In genomic region chr7:73557108-73557396, GRCh38 we compare ENCODE assay signal across 1 cellular context.
TF ChIP-seq lines count a peak whose summit lies in the region.

No MANE protein-coding gene starts in this region.

TF ChIP-seq in HepG2, 621 proteins besides CTCF, POLR2A, EP300 and RAD21 (continued from another document and continues in another):
- TF ChIP-seq TERF1 (CRISPR knock-in tag; IDR thresholded peaks at IDR 0.05): no peak
- TF ChIP-seq, protein P1, sequence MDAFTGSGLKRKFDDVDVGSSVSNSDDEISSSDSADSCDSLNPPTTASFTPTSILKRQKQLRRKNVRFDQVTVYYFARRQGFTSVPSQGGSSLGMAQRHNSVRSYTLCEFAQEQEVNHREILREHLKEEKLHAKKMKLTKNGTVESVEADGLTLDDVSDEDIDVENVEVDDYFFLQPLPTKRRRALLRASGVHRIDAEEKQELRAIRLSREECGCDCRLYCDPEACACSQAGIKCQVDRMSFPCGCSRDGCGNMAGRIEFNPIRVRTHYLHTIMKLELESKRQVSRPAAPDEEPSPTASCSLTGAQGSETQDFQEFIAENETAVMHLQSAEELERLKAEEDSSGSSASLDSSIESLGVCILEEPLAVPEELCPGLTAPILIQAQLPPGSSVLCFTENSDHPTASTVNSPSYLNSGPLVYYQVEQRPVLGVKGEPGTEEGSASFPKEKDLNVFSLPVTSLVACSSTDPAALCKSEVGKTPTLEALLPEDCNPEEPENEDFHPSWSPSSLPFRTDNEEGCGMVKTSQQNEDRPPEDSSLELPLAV (CRISPR knock-in tag; conservative IDR thresholded peaks at IDR 0.05; ENCODE audit: low read depth): no peak
- 0 out of 2 replicates have a peak, but pooled peaks have one; percentile 11 for TF ChIP-seq ZNF713 (CRISPR knock-in tag; IDR thresholded peaks at IDR 0.05)
- TF ChIP-seq, protein P2, sequence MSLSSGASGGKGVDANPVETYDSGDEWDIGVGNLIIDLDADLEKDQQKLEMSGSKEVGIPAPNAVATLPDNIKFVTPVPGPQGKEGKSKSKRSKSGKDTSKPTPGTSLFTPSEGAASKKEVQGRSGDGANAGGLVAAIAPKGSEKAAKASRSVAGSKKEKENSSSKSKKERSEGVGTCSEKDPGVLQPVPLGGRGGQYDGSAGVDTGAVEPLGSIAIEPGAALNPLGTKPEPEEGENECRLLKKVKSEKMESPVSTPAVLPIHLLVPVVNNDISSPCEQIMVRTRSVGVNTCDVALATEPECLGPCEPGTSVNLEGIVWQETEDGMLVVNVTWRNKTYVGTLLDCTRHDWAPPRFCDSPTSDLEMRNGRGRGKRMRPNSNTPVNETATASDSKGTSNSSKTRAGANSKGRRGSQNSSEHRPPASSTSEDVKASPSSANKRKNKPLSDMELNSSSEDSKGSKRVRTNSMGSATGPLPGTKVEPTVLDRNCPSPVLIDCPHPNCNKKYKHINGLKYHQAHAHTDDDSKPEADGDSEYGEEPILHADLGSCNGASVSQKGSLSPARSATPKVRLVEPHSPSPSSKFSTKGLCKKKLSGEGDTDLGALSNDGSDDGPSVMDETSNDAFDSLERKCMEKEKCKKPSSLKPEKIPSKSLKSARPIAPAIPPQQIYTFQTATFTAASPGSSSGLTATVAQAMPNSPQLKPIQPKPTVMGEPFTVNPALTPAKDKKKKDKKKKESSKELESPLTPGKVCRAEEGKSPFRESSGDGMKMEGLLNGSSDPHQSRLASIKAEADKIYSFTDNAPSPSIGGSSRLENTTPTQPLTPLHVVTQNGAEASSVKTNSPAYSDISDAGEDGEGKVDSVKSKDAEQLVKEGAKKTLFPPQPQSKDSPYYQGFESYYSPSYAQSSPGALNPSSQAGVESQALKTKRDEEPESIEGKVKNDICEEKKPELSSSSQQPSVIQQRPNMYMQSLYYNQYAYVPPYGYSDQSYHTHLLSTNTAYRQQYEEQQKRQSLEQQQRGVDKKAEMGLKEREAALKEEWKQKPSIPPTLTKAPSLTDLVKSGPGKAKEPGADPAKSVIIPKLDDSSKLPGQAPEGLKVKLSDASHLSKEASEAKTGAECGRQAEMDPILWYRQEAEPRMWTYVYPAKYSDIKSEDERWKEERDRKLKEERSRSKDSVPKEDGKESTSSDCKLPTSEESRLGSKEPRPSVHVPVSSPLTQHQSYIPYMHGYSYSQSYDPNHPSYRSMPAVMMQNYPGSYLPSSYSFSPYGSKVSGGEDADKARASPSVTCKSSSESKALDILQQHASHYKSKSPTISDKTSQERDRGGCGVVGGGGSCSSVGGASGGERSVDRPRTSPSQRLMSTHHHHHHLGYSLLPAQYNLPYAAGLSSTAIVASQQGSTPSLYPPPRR (CRISPR knock-in tag; IDR thresholded peaks at IDR 0.05; ENCODE audit: borderline replicate concordance): no peak
- no peak for TF ChIP-seq AGO2 (optimal IDR thresholded peaks at IDR 0.05; ENCODE audit: low read depth, low read length)
- no peak for TF ChIP-seq TEF (CRISPR knock-in tag; IDR thresholded peaks at IDR 0.05)
- no peak; the same call in 1 of the 2 replicates for TF ChIP-seq BRD4 (CRISPR knock-in tag; IDR thresholded peaks at IDR 0.05)
- TF ChIP-seq NFE2L2 (IDR thresholded peaks at IDR 0.05; ENCODE audit: low read length): no peak
- no peak for TF ChIP-seq ZFP90 (CRISPR knock-in tag; IDR thresholded peaks at IDR 0.05; ENCODE audit: borderline replicate concordance)
- 0 out of 2 replicates have a peak, but pooled peaks have one; percentile 38 for TF ChIP-seq CREB1 (IDR thresholded peaks at IDR 0.05)
- no peak for TF ChIP-seq CREB1 (CRISPR knock-in tag; IDR thresholded peaks at IDR 0.05)
- no peak for TF ChIP-seq ZNF280D (CRISPR knock-in tag; IDR thresholded peaks at IDR 0.05)
- TF ChIP-seq ZNF510 (CRISPR knock-in tag; IDR thresholded peaks at IDR 0.05; ENCODE audit: low read depth): no peak
- no peak for TF ChIP-seq ZNF605 (CRISPR knock-in tag; IDR thresholded peaks at IDR 0.05)
- no peak for TF ChIP-seq U2AF2 (IDR thresholded peaks at IDR 0.05; ENCODE audit: low read depth, low read length)
- TF ChIP-seq NR2F2 (IDR thresholded peaks at IDR 0.05; ENCODE audit: borderline replicate concordance, low read depth): no peak; the same call in 1 of the 2 replicates
- peak; percentile 74 for TF ChIP-seq SP4 (CRISPR knock-in tag; IDR thresholded peaks at IDR 0.05)
- no peak for TF ChIP-seq ZSCAN20 (CRISPR knock-in tag; IDR thresholded peaks at IDR 0.05; ENCODE audit: borderline replicate concordance)
- no peak for TF ChIP-seq MAFK (conservative IDR thresholded peaks at IDR 0.05 in 1 of 2, IDR thresholded peaks at IDR 0.05 in 1 of 2; ENCODE audit: low read length in 2 of 2)
- no peak for TF ChIP-seq RFXANK (CRISPR knock-in tag; IDR thresholded peaks at IDR 0.05)
- no peak for TF ChIP-seq ZFY (CRISPR knock-in tag; IDR thresholded peaks at IDR 0.05)
- TF ChIP-seq, protein P3, sequence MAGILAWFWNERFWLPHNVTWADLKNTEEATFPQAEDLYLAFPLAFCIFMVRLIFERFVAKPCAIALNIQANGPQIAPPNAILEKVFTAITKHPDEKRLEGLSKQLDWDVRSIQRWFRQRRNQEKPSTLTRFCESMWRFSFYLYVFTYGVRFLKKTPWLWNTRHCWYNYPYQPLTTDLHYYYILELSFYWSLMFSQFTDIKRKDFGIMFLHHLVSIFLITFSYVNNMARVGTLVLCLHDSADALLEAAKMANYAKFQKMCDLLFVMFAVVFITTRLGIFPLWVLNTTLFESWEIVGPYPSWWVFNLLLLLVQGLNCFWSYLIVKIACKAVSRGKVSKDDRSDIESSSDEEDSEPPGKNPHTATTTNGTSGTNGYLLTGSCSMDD (CRISPR knock-in tag; IDR thresholded peaks at IDR 0.05): no peak
- no peak for TF ChIP-seq ZNF614 (CRISPR knock-in tag; IDR thresholded peaks at IDR 0.05; ENCODE audit: borderline replicate concordance)
- peak; percentile 67; the same call in 1 of the 2 replicates for TF ChIP-seq TFDP1 (CRISPR knock-in tag; IDR thresholded peaks at IDR 0.05; ENCODE audit: borderline replicate concordance)
- TF ChIP-seq, protein P4, sequence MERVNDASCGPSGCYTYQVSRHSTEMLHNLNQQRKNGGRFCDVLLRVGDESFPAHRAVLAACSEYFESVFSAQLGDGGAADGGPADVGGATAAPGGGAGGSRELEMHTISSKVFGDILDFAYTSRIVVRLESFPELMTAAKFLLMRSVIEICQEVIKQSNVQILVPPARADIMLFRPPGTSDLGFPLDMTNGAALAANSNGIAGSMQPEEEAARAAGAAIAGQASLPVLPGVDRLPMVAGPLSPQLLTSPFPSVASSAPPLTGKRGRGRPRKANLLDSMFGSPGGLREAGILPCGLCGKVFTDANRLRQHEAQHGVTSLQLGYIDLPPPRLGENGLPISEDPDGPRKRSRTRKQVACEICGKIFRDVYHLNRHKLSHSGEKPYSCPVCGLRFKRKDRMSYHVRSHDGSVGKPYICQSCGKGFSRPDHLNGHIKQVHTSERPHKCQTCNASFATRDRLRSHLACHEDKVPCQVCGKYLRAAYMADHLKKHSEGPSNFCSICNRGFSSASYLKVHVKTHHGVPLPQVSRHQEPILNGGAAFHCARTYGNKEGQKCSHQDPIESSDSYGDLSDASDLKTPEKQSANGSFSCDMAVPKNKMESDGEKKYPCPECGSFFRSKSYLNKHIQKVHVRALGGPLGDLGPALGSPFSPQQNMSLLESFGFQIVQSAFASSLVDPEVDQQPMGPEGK (CRISPR knock-in tag; IDR thresholded peaks at IDR 0.05): peak; percentile 61
- no peak for TF ChIP-seq NFKB2 (CRISPR knock-in tag; IDR thresholded peaks at IDR 0.05; ENCODE audit: borderline replicate concordance)
- no peak for TF ChIP-seq NR3C1 (CRISPR knock-in tag; IDR thresholded peaks at IDR 0.05)
- no peak for TF ChIP-seq ZNF34 (CRISPR knock-in tag; IDR thresholded peaks at IDR 0.05; ENCODE audit: borderline replicate concordance)
- TF ChIP-seq, protein P5, sequence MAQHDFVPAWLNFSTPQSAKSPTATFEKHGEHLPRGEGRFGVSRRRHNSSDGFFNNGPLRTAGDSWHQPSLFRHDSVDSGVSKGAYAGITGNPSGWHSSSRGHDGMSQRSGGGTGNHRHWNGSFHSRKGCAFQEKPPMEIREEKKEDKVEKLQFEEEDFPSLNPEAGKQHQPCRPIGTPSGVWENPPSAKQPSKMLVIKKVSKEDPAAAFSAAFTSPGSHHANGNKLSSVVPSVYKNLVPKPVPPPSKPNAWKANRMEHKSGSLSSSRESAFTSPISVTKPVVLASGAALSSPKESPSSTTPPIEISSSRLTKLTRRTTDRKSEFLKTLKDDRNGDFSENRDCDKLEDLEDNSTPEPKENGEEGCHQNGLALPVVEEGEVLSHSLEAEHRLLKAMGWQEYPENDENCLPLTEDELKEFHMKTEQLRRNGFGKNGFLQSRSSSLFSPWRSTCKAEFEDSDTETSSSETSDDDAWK (CRISPR knock-in tag; IDR thresholded peaks at IDR 0.05): no peak
- TF ChIP-seq HMGXB3 (CRISPR knock-in tag; IDR thresholded peaks at IDR 0.05; ENCODE audit: borderline replicate concordance): no peak
- TF ChIP-seq ZNF788 (CRISPR knock-in tag; IDR thresholded peaks at IDR 0.05; ENCODE audit: borderline replicate concordance): no peak; the same call in 1 of the 2 replicates
- TF ChIP-seq ZNF768 (CRISPR knock-in tag; IDR thresholded peaks at IDR 0.05): no peak
- TF ChIP-seq MXI1 (IDR thresholded peaks at IDR 0.05; ENCODE audit: borderline replicate concordance, low read depth, low read length): peak; percentile 77; the same call in 1 of the 3 replicates
- TF ChIP-seq MXD4 (CRISPR knock-in tag; IDR thresholded peaks at IDR 0.05): no peak; the same call in 1 of the 2 replicates
- TF ChIP-seq ZNF552 (CRISPR knock-in tag; IDR thresholded peaks at IDR 0.05; ENCODE audit: borderline replicate concordance): no peak
- TF ChIP-seq ZFP37 (CRISPR knock-in tag; IDR thresholded peaks at IDR 0.05; ENCODE audit: borderline replicate concordance): no peak
- no peak for TF ChIP-seq JUNB (CRISPR knock-in tag; IDR thresholded peaks at IDR 0.05; ENCODE audit: borderline replicate concordance)
